ENCODE assay signal across 12 cellular contexts in the genomic region with DNA sequence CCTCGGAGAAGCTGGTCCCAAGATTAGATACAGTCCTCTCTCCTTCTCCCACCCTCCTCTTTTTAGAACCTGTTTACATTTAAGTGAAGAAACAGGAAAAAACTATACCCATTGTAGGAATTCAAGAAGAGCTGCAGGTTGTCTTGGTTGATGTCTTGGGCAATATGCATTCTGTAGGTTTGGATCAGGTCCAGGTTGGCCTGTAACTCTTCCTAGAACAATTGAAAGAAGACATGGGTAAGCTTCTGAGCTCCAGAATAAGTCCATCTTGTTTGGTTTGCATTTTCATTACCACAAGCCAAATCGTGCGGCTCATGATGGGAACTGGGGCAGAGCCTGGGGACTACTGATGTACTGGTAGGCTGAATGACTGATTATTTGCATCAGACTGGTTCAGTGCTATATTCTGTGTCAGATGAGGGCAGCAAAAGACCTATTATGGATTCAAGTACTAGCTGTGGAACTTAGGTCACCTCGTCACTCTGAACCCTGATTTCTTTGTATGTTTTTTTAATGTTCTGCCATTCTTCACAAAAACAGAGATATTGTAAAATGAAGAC. TPM values are rescaled to one million over a fixed set of nuclear protein-coding genes. Genes with fewer than 3 reads are reported as not detected.
DNase-seq lines count a peak whose midpoint lies in the region; ATAC-seq and TF ChIP-seq lines count a peak whose summit lies in the region.
"Had no signal": no experiment of that assay in that cellular context is flagged by ENCODE, and none has a peak within 500 bp of the region (broad histone marks: within the 10 kb centered on the region; RNA-seq: fewer than 3 reads in every experiment).

No MANE protein-coding gene starts in this region.

- no peak for DNase-seq in CD8-positive, alpha-beta T cell
- DNase-seq in left kidney (ENCODE audit: low read depth, low spot score): peak; percentile 30
- no peak for DNase-seq in CD4-positive, alpha-beta T cell
- no peak for DNase-seq in NCI-H748 treated with DMSO at 0.1 percent for 48 hours (lab: John Stamatoyannopoulos, UW)
- DNase-seq: Right ventricle myocardium superior; stimulated activated CD4-positive, alpha-beta T cell treated with anti-CD3 and anti-CD28 coated beads, Interleukin-15, amount 100 ng/mL, for 24 hours; testis had no signal

- no peak overlapping the region for H3K4me3 Mint-ChIP-seq in CD8-positive, alpha-beta T cell
- no peak overlapping the region for H3K4me3 Mint-ChIP-seq in CD4-positive, alpha-beta T cell

- intact Hi-C loops in CD8-positive, alpha-beta T cell (cut with DNase I, micrococcal nuclease): loop anchor here (1.0 to 10.0 kb wide), 4 partner anchors 88 to 221 kb away; no protein-coding TSS in a partner anchor
- intact Hi-C loops in CD4-positive, alpha-beta T cell (cut with DNase I, micrococcal nuclease): loop anchor here in 1 of 2 experiments (5.0 to 10.0 kb wide), 2 partner anchors 89 to 221 kb away; no protein-coding TSS in a partner anchor

- H3K4me3 ChIP-seq in CD8-positive, alpha-beta T cell (ENCODE audit: low read depth, low read length): no peak overlapping the region
- no peak overlapping the region for H3K4me3 ChIP-seq in HEK293 (ENCODE audit: low read depth, low read length)
- H3K4me3 ChIP-seq: lung, testis had no signal

- H3K27me3 ChIP-seq in CD8-positive, alpha-beta T cell (ENCODE audit: insufficient read depth, low read length): no peaks in the 10 kb centered on the region
- H3K27me3 ChIP-seq in CD4-positive, alpha-beta T cell (ENCODE audit: control insufficient read depth, insufficient read depth, low read length): no peaks in the 10 kb centered on the region
- H3K27me3 ChIP-seq: testis had no signal

- CTCF ChIA-PET in CD8-positive, alpha-beta T cell (lab: Charles Lee): interaction anchor here (0.6 to 1.8 kb wide), 9 partner anchors 10 to 1358 kb away, joined by 3 to 10 read pairs (median 4); no protein-coding TSS in a partner anchor
- CTCF ChIA-PET in HEK293 (lab: Yijun Ruan, JAX): interaction anchor here (0.5 to 1.4 kb wide), 7 partner anchors 58 to 453 kb away, joined by 3 to 5 read pairs (median 3); no protein-coding TSS in a partner anchor
- CTCF ChIA-PET in CD4-positive, alpha-beta T cell (lab: Charles Lee): interaction anchor here (1.1 to 1.6 kb wide), 5 partner anchors 18 to 142 kb away, joined by 3 to 5 read pairs (median 3); a partner anchor contains a TSS

- POLR2A ChIA-PET in CD8-positive, alpha-beta T cell (lab: Charles Lee): no interaction called here
- POLR2A ChIA-PET in HEK293 (lab: Yijun Ruan, JAX): no interaction called here
- POLR2A ChIA-PET in CD4-positive, alpha-beta T cell (lab: Charles Lee): interaction anchor here (1.1 to 1.4 kb wide), 2 partner anchors 21 to 61 kb away, joined by 3 read pairs; a partner anchor contains a TSS

- H3K27ac ChIP-seq in CD8-positive, alpha-beta T cell (ENCODE audit: low read depth, low read length): no peak overlapping the region
- no peak overlapping the region for H3K27ac ChIP-seq in HEK293 (ENCODE audit: extremely low read depth, low read depth, low read length)
- no peak overlapping the region for H3K27ac ChIP-seq in VCaP
- no peak overlapping the region for H3K27ac ChIP-seq in CD4-positive, alpha-beta T cell (ENCODE audit: low read depth, low read length)
- H3K27ac ChIP-seq: testis had no signal

- peaks cover 1% of the 10 kb centered on the region for H3K4me1 Mint-ChIP-seq in CD8-positive, alpha-beta T cell (ENCODE audit: low read depth)
- H3K4me1 Mint-ChIP-seq in CD4-positive, alpha-beta T cell (ENCODE audit: low read depth): no peaks in the 10 kb centered on the region

- H3K27me3 Mint-ChIP-seq in CD8-positive, alpha-beta T cell (ENCODE audit: low read depth): no peaks in the 10 kb centered on the region
- no peaks in the 10 kb centered on the region for H3K27me3 Mint-ChIP-seq in CD4-positive, alpha-beta T cell

- peaks cover 37% of the 10 kb centered on the region for H3K36me3 Mint-ChIP-seq in CD8-positive, alpha-beta T cell
- H3K36me3 Mint-ChIP-seq in CD4-positive, alpha-beta T cell (ENCODE audit: low read depth): peaks cover 34% of the 10 kb centered on the region

- TF ChIP-seq CTCF in CD8-positive, alpha-beta T cell (IDR thresholded peaks at IDR 0.05): no peak
- TF ChIP-seq CTCF in HEK293 (tag by site-specific recombination; IDR thresholded peaks at IDR 0.05) (0 out of 2 replicates have a peak, but pooled peaks have one; percentile 42), VCaP (conservative IDR thresholded peaks at IDR 0.05) (peak; percentile 13)
- TF ChIP-seq CTCF in CD4-positive, alpha-beta T cell (IDR thresholded peaks at IDR 0.05): no peak

- no peak overlapping the region for H3K27ac Mint-ChIP-seq in CD8-positive, alpha-beta T cell
- no peak overlapping the region for H3K27ac Mint-ChIP-seq in CD4-positive, alpha-beta T cell

- no peaks in the 10 kb centered on the region for H3K9me3 ChIP-seq in CD8-positive, alpha-beta T cell (ENCODE audit: low read length)
- H3K9me3 ChIP-seq in HEK293 (ENCODE audit: control insufficient read depth, insufficient read depth, low read depth, low read length): no peaks in the 10 kb centered on the region
- no peaks in the 10 kb centered on the region for H3K9me3 ChIP-seq in CD4-positive, alpha-beta T cell (ENCODE audit: control insufficient read depth, low read length)
- H3K9me3 ChIP-seq: testis had no signal

- no peaks in the 10 kb centered on the region for H3K9me3 Mint-ChIP-seq in CD8-positive, alpha-beta T cell
- H3K9me3 Mint-ChIP-seq in CD4-positive, alpha-beta T cell: no peaks in the 10 kb centered on the region

- H3K36me3 ChIP-seq in CD8-positive, alpha-beta T cell (ENCODE audit: insufficient read depth, low read length): no peaks in the 10 kb centered on the region
- peaks cover 5 to 52% of the 10 kb centered on the region in 2 experiments; a peak in 2 of 3 replicates for H3K36me3 ChIP-seq in HEK293 (ENCODE audit: control insufficient read depth in 2 of 2, insufficient read depth in 1 of 2, low read length in 2 of 2)

- peak; percentile 55 for ATAC-seq in CD8-positive, alpha-beta T cell
- no peak for ATAC-seq in CD4-positive, alpha-beta T cell (ENCODE audit: poor library complexity)
- ATAC-seq in HG03354 (IDR thresholded peaks at IDR 0.05; ENCODE audit: poor library complexity, severe bottlenecking, unreplicated experiment) (no peak), GM18498 (IDR thresholded peaks at IDR 0.05; ENCODE audit: unreplicated experiment) (no peak)

- no peaks in the 10 kb centered on the region for H3K4me1 ChIP-seq in CD8-positive, alpha-beta T cell (ENCODE audit: insufficient read depth, low read length)
- no peaks in the 10 kb centered on the region for H3K4me1 ChIP-seq in HEK293 (ENCODE audit: control insufficient read depth, insufficient read depth, low read length)
- H3K4me1 ChIP-seq: testis had no signal

TF ChIP-seq in HEK293, 187 proteins besides CTCF, POLR2A, EP300 and RAD21:
- TF ChIP-seq ZNF114 (tag by site-specific recombination; IDR thresholded peaks at IDR 0.05) (no peak), ZNF654 (tag by site-specific recombination; IDR thresholded peaks at IDR 0.05; ENCODE audit: low read depth) (peak; percentile 47), ZNF785 (tag by site-specific recombination; IDR thresholded peaks at IDR 0.05) (no peak)
- TF ChIP-seq, protein P1, sequence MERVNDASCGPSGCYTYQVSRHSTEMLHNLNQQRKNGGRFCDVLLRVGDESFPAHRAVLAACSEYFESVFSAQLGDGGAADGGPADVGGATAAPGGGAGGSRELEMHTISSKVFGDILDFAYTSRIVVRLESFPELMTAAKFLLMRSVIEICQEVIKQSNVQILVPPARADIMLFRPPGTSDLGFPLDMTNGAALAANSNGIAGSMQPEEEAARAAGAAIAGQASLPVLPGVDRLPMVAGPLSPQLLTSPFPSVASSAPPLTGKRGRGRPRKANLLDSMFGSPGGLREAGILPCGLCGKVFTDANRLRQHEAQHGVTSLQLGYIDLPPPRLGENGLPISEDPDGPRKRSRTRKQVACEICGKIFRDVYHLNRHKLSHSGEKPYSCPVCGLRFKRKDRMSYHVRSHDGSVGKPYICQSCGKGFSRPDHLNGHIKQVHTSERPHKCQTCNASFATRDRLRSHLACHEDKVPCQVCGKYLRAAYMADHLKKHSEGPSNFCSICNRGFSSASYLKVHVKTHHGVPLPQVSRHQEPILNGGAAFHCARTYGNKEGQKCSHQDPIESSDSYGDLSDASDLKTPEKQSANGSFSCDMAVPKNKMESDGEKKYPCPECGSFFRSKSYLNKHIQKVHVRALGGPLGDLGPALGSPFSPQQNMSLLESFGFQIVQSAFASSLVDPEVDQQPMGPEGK (tag by site-specific recombination; IDR thresholded peaks at IDR 0.05): no peak
- TF ChIP-seq, protein P2, sequence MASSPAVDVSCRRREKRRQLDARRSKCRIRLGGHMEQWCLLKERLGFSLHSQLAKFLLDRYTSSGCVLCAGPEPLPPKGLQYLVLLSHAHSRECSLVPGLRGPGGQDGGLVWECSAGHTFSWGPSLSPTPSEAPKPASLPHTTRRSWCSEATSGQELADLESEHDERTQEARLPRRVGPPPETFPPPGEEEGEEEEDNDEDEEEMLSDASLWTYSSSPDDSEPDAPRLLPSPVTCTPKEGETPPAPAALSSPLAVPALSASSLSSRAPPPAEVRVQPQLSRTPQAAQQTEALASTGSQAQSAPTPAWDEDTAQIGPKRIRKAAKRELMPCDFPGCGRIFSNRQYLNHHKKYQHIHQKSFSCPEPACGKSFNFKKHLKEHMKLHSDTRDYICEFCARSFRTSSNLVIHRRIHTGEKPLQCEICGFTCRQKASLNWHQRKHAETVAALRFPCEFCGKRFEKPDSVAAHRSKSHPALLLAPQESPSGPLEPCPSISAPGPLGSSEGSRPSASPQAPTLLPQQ (tag by site-specific recombination; IDR thresholded peaks at IDR 0.05): no peak

RNA-seq across cellular contexts. Expression of a gene that starts 20.3 kb away (rescaled TPM):
- total RNA-seq in CD8-positive, alpha-beta T cell: 10 to 100 TPM; 58.5 to 60.3 TPM
- total RNA-seq in CD4-positive, alpha-beta T cell: 10 to 100 TPM; 19.9 to 21.3 TPM

Comparison
In these comparisons a context has a peak if more than half of its experiments do, and no peak if none do; other contexts are left out.
1. CTCF ChIP-seq: peak in HEK293 (single experiment) and VCaP (single experiment); none in CD8-positive, alpha-beta T cell (single experiment) and CD4-positive, alpha-beta T cell (single experiment).